ENCODE assay signal across 1 cellular context in genomic region chr6:53794073-53794719, GRCh38.
TF ChIP-seq lines count a peak whose summit lies in the region.

No MANE protein-coding gene starts in this region.

TF ChIP-seq in HepG2, 621 proteins besides CTCF, POLR2A, EP300 and RAD21 (continued from another document):
- peak; percentile 63 for TF ChIP-seq PRDM10 (CRISPR knock-in tag; IDR thresholded peaks at IDR 0.05; ENCODE audit: low read depth)
- TF ChIP-seq PHF5A (CRISPR knock-in tag; IDR thresholded peaks at IDR 0.05; ENCODE audit: low read depth, unreplicated experiment): no peak
- peak; percentile 9 for TF ChIP-seq MED8 (CRISPR knock-in tag; IDR thresholded peaks at IDR 0.05; ENCODE audit: insufficient replicate concordance)
- no peak for TF ChIP-seq SOX6 (IDR thresholded peaks at IDR 0.05)
- no peak; the same call in 1 of the 2 replicates for TF ChIP-seq SOX6 (CRISPR knock-in tag; IDR thresholded peaks at IDR 0.05)
- TF ChIP-seq ZNF660 (CRISPR knock-in tag; IDR thresholded peaks at IDR 0.05; ENCODE audit: borderline replicate concordance, low read depth): no peak
- no peak for TF ChIP-seq TFAP4 (IDR thresholded peaks at IDR 0.05; ENCODE audit: borderline replicate concordance, low read depth)
- TF ChIP-seq ZNF597 (CRISPR knock-in tag; IDR thresholded peaks at IDR 0.05): no peak
- TF ChIP-seq SP5 (CRISPR knock-in tag; IDR thresholded peaks at IDR 0.05; ENCODE audit: borderline replicate concordance, low read depth): peak; percentile 18; the same call in 1 of the 2 replicates
- no peak; the same call in 1 of the 2 replicates for TF ChIP-seq ZNF709 (CRISPR knock-in tag; IDR thresholded peaks at IDR 0.05)
- 0 out of 2 replicates have a peak, but pooled peaks have one; percentile 10 for TF ChIP-seq FOXK1 (CRISPR knock-in tag; IDR thresholded peaks at IDR 0.05; ENCODE audit: borderline replicate concordance, low read depth)
- 0 out of 2 replicates have a peak, but pooled peaks have one; percentile 5 for TF ChIP-seq ZBTB3 (CRISPR knock-in tag; IDR thresholded peaks at IDR 0.05; ENCODE audit: borderline replicate concordance, low read depth)
- no peak for TF ChIP-seq ZNF883 (CRISPR knock-in tag; IDR thresholded peaks at IDR 0.05; ENCODE audit: not compliant biosample characterization)
- peak; percentile 9; the same call in 1 of the 2 replicates for TF ChIP-seq DPF2 (CRISPR knock-in tag; IDR thresholded peaks at IDR 0.05; ENCODE audit: borderline replicate concordance, low read depth)
- TF ChIP-seq RARG (CRISPR knock-in tag; IDR thresholded peaks at IDR 0.05; ENCODE audit: low read depth): no peak
- no peak; the same call in 1 of the 2 replicates for TF ChIP-seq TP53 (CRISPR knock-in tag; conservative IDR thresholded peaks at IDR 0.05)
- no peak for TF ChIP-seq RAD51 (IDR thresholded peaks at IDR 0.05; ENCODE audit: borderline replicate concordance)
- peak; percentile 89 for TF ChIP-seq HNRNPLL (IDR thresholded peaks at IDR 0.05; ENCODE audit: low read depth, low read length, poor library complexity, severe bottlenecking)
- TF ChIP-seq ZNF761 (CRISPR knock-in tag; conservative IDR thresholded peaks at IDR 0.05): no peak
- TF ChIP-seq ZNF430 (CRISPR knock-in tag; IDR thresholded peaks at IDR 0.05): no peak; the same call in 1 of the 2 replicates
- TF ChIP-seq ZNF121 (CRISPR knock-in tag; IDR thresholded peaks at IDR 0.05): no peak
- TF ChIP-seq ZNF563 (CRISPR knock-in tag; IDR thresholded peaks at IDR 0.05): no peak; the same call in 1 of the 2 replicates
- no peak; the same call in 1 of the 2 replicates for TF ChIP-seq ELF3 (CRISPR knock-in tag; IDR thresholded peaks at IDR 0.05)
- TF ChIP-seq RFX5 (IDR thresholded peaks at IDR 0.05; ENCODE audit: low read depth, low read length): no peak
- TF ChIP-seq HDAC2 (CRISPR knock-in tag; IDR thresholded peaks at IDR 0.05): no peak; the same call in 1 of the 2 replicates
- peak; percentile 97 for TF ChIP-seq ZNF263 (CRISPR knock-in tag; IDR thresholded peaks at IDR 0.05)
- no peak for TF ChIP-seq MTA3 (CRISPR knock-in tag; IDR thresholded peaks at IDR 0.05)
- no peak for TF ChIP-seq MIER2 (CRISPR knock-in tag; IDR thresholded peaks at IDR 0.05)
- TF ChIP-seq TBX2 (CRISPR knock-in tag; IDR thresholded peaks at IDR 0.05; ENCODE audit: borderline replicate concordance): no peak; the same call in 1 of the 2 replicates
- no peak; the same call in 1 of the 2 replicates for TF ChIP-seq ZNF337 (CRISPR knock-in tag; IDR thresholded peaks at IDR 0.05; ENCODE audit: borderline replicate concordance, low read depth)
- no peak for TF ChIP-seq SOX13 (IDR thresholded peaks at IDR 0.05)
- no peak; a peak in 1 of 4 replicates for TF ChIP-seq SOX13 (CRISPR knock-in tag; conservative IDR thresholded peaks at IDR 0.05 in 1 of 2, IDR thresholded peaks at IDR 0.05 in 1 of 2)
- TF ChIP-seq ZNF207 (IDR thresholded peaks at IDR 0.05; ENCODE audit: borderline replicate concordance): no peak
- no peak for TF ChIP-seq NR2C2 (CRISPR knock-in tag; IDR thresholded peaks at IDR 0.05; ENCODE audit: borderline replicate concordance)
- TF ChIP-seq SAFB2 (CRISPR knock-in tag; IDR thresholded peaks at IDR 0.05; ENCODE audit: borderline replicate concordance, low read depth): peak; percentile 62; the same call in 1 of the 2 replicates
- TF ChIP-seq SRY (CRISPR knock-in tag; IDR thresholded peaks at IDR 0.05): peak; percentile 60; the same call in 1 of the 2 replicates
- TF ChIP-seq ZNF550 (CRISPR knock-in tag; IDR thresholded peaks at IDR 0.05; ENCODE audit: borderline replicate concordance): peak; percentile 24; the same call in 1 of the 2 replicates
- no peak for TF ChIP-seq PRMT3 (CRISPR knock-in tag; IDR thresholded peaks at IDR 0.05; ENCODE audit: borderline replicate concordance, low read depth)
- TF ChIP-seq ZNF230 (CRISPR knock-in tag; IDR thresholded peaks at IDR 0.05): no peak
- TF ChIP-seq EEA1 (CRISPR knock-in tag; IDR thresholded peaks at IDR 0.05; ENCODE audit: borderline replicate concordance): no peak; the same call in 1 of the 2 replicates
- TF ChIP-seq ZNF549 (CRISPR knock-in tag; IDR thresholded peaks at IDR 0.05): no peak
- TF ChIP-seq IRF1 (CRISPR knock-in tag; IDR thresholded peaks at IDR 0.05; ENCODE audit: low read depth): no peak
- TF ChIP-seq HOMEZ (CRISPR knock-in tag; IDR thresholded peaks at IDR 0.05; ENCODE audit: low read depth): peak; percentile 7; the same call in 1 of the 2 replicates
- 0 out of 2 replicates have a peak, but pooled peaks have one; percentile 9 for TF ChIP-seq CREB3 (CRISPR knock-in tag; IDR thresholded peaks at IDR 0.05)
- no peak for TF ChIP-seq DMTF1 (CRISPR knock-in tag; IDR thresholded peaks at IDR 0.05)
- no peak for TF ChIP-seq HNF4G (IDR thresholded peaks at IDR 0.05; ENCODE audit: borderline replicate concordance, low read depth, low read length)
- TF ChIP-seq HNF4G (CRISPR knock-in tag; IDR thresholded peaks at IDR 0.05; ENCODE audit: borderline replicate concordance, low read depth): no peak
- no peak for TF ChIP-seq ZNF547 (CRISPR knock-in tag; IDR thresholded peaks at IDR 0.05)
- TF ChIP-seq ZNF83 (CRISPR knock-in tag; IDR thresholded peaks at IDR 0.05; ENCODE audit: borderline replicate concordance): no peak
- TF ChIP-seq ATF7 (IDR thresholded peaks at IDR 0.05): no peak
- no peak for TF ChIP-seq ATF7 (CRISPR knock-in tag; IDR thresholded peaks at IDR 0.05)
- no peak for TF ChIP-seq ZNF224 (CRISPR knock-in tag; IDR thresholded peaks at IDR 0.05)
- TF ChIP-seq NFE2L1 (CRISPR knock-in tag; IDR thresholded peaks at IDR 0.05; ENCODE audit: borderline replicate concordance): no peak
- TF ChIP-seq IRF9 (CRISPR knock-in tag; IDR thresholded peaks at IDR 0.05; ENCODE audit: borderline replicate concordance): peak; percentile 67; the same call in 1 of the 2 replicates
- peak; percentile 85; the same call in 1 of the 2 replicates for TF ChIP-seq KLF12 (CRISPR knock-in tag; IDR thresholded peaks at IDR 0.05; ENCODE audit: borderline replicate concordance)
- no peak for TF ChIP-seq GRHL1 (CRISPR knock-in tag; conservative IDR thresholded peaks at IDR 0.05)
- TF ChIP-seq ZNF839 (CRISPR knock-in tag; IDR thresholded peaks at IDR 0.05; ENCODE audit: borderline replicate concordance): peak; percentile 28; the same call in 1 of the 2 replicates
- no peak for TF ChIP-seq CBX2 (IDR thresholded peaks at IDR 0.05; ENCODE audit: low read depth, low read length)
- TF ChIP-seq CBX2 (CRISPR knock-in tag; IDR thresholded peaks at IDR 0.05; ENCODE audit: low read depth): no peak; the same call in 1 of the 2 replicates
